ENCODE assay signal across 29 cellular contexts in genomic region chr9:127810378-127811187, GRCh38. TPM values are rescaled to one million over a fixed set of nuclear protein-coding genes. Genes with fewer than 3 reads are reported as not detected.
DNase-seq lines count a peak whose midpoint lies in the region; ATAC-seq, FAIRE-seq and TF ChIP-seq lines count a peak whose summit lies in the region.
"Had no signal": no experiment of that assay in that cellular context is flagged by ENCODE, and none has a peak within 500 bp of the region (broad histone marks: within the 10 kb centered on the region; RNA-seq: fewer than 3 reads in every experiment).

No MANE protein-coding gene starts in this region.

- POLR2A ChIA-PET in activated CD4-positive, alpha-beta T cell treated with anti-CD3 and anti-CD28 coated beads, Interleukin-2, amount 10 ng/mL, durations not matched to agents 7 days and 5 days (lab: Charles Lee), result interaction anchor here (0.6 kb wide), 1 partner anchor 469 kb away, joined by 3 read pairs; no protein-coding TSS in a partner anchor

- H3K36me3 Mint-ChIP-seq in activated CD4-positive, alpha-beta T cell treated with anti-CD3 and anti-CD28 coated beads, Interleukin-2, amount 10 ng/mL, durations not matched to agents 7 days and 5 days (ENCODE audit: low read depth), result peaks cover 25% of the 10 kb centered on the region
- no peaks in the 10 kb centered on the region for H3K36me3 Mint-ChIP-seq in glutamatergic neuron (ENCODE audit: unreplicated experiment)

- no peak overlapping the region for H3K4me3 Mint-ChIP-seq in activated CD4-positive, alpha-beta T cell treated with anti-CD3 and anti-CD28 coated beads, Interleukin-2, amount 10 ng/mL, durations not matched to agents 7 days and 5 days
- H3K4me3 Mint-ChIP-seq in glutamatergic neuron (ENCODE audit: unreplicated experiment), result peak overlapping the region; percentile 52
- H3K4me3 Mint-ChIP-seq: activated naive CD8-positive, alpha-beta T cell; activated T-helper 17 cell treated with anti-CD3 and anti-CD28 coated beads, Interleukin-2, amount 50 U/mL, for 72 hours; CD4-positive, CD25-positive, alpha-beta regulatory T cell; neural crest cell; stimulated activated naive B cell treated with anti-CD40 and anti-IgM and Interleukin-4, amounts not matched to agents 10 μg/mL and 1 μg/mL and 100 μg/mL, for 72 hours had no signal

- no peaks in the 10 kb centered on the region for H3K4me1 ChIP-seq in small intestine (ENCODE audit: control insufficient read depth in 2 of 2, insufficient read depth in 1 of 2, low read depth in 1 of 2, low read length in 1 of 2)

- peaks cover 15% of the 10 kb centered on the region for H3K4me1 Mint-ChIP-seq in activated CD4-positive, alpha-beta T cell treated with anti-CD3 and anti-CD28 coated beads, Interleukin-2, amount 10 ng/mL, durations not matched to agents 7 days and 5 days
- no peaks in the 10 kb centered on the region for H3K4me1 Mint-ChIP-seq in glutamatergic neuron (ENCODE audit: low read depth, unreplicated experiment)
- H3K4me1 Mint-ChIP-seq: activated T-helper 17 cell treated with anti-CD3 and anti-CD28 coated beads, Interleukin-2, amount 50 U/mL, for 72 hours had no signal

- ATAC-seq in GM19328 (IDR thresholded peaks at IDR 0.05; ENCODE audit: unreplicated experiment) (no peak), GM18870 (IDR thresholded peaks at IDR 0.05; ENCODE audit: unreplicated experiment) (no peak), GM21526 (IDR thresholded peaks at IDR 0.05; ENCODE audit: low FRiP score, unreplicated experiment) (no peak)
- ATAC-seq: stimulated activated naive B cell treated with anti-CD40 and anti-IgM and Interleukin-4, amounts not matched to agents 10 μg/mL and 1 μg/mL and 100 μg/mL, for 72 hours had no signal

- no peak for FAIRE-seq in small intestine (lab: Jason Lieb, UNC)
- FAIRE-seq: astrocyte had no signal

- no peaks in the 10 kb centered on the region for H3K27me3 Mint-ChIP-seq in activated CD4-positive, alpha-beta T cell treated with anti-CD3 and anti-CD28 coated beads, Interleukin-2, amount 10 ng/mL, durations not matched to agents 7 days and 5 days
- H3K27me3 Mint-ChIP-seq in glutamatergic neuron (ENCODE audit: unreplicated experiment), result no peaks in the 10 kb centered on the region
- H3K27me3 Mint-ChIP-seq: activated naive CD8-positive, alpha-beta T cell; activated T-helper 17 cell treated with anti-CD3 and anti-CD28 coated beads, Interleukin-2, amount 50 U/mL, for 72 hours; CD4-positive, CD25-positive, alpha-beta regulatory T cell; stimulated activated naive B cell treated with anti-CD40 and anti-IgM and Interleukin-4, amounts not matched to agents 10 μg/mL and 1 μg/mL and 100 μg/mL, for 72 hours had no signal

- WGBS in small intestine, 3 donors, result 86 to 94% (median 93%) methylated on average over 10 of the region's 10 CpGs

- CTCF ChIA-PET in activated CD4-positive, alpha-beta T cell treated with anti-CD3 and anti-CD28 coated beads, Interleukin-2, amount 10 ng/mL, durations not matched to agents 7 days and 5 days (lab: Charles Lee), result no interaction called here

- H3K9me3 ChIP-seq in WERI-Rb-1 (ENCODE audit: severe bottlenecking) (no peaks in the 10 kb centered on the region), small intestine (ENCODE audit: control insufficient read depth, low read depth) (no peaks in the 10 kb centered on the region)
- H3K9me3 ChIP-seq: lower lobe of right lung, sigmoid colon, uterus had no signal

- DNase-seq in activated CD4-positive, alpha-beta T cell treated with anti-CD3 and anti-CD28 coated beads, Interleukin-2, amount 10 ng/mL, durations not matched to agents 7 days and 5 days, result no peak
- DNase-seq in activated CD4-positive, alpha-beta T cell treated with anti-CD3 and anti-CD28 coated beads for 4 hours, result no peak
- no peak for DNase-seq in WERI-Rb-1
- no peak for DNase-seq in glutamatergic neuron
- no peak for DNase-seq in small intestine
- DNase-seq: activated CD4-positive, alpha-beta T cell treated with anti-CD3 and anti-CD28 coated beads, Interleukin-2, amount 50 U/mL, for 4 hours; CD4-positive, CD25-positive, alpha-beta regulatory T cell; DND-41; Karpas-422; kidney glomerular epithelial cell; MV-4-11; NCI-H146; NCI-H446 treated with DMSO at 0.1 percent for 48 hours; OCI-M1; posterior cingulate gyrus; sigmoid colon; stimulated activated CD4-positive, alpha-beta T cell treated with anti-CD3 and anti-CD28 coated beads, Interleukin-15, amount 100 ng/mL, for 24 hours; stimulated activated naive B cell treated with anti-CD40 and anti-IgM and Interleukin-4, amounts not matched to agents 10 μg/mL and 1 μg/mL and 100 μg/mL, for 72 hours; uterus had no signal

- TF ChIP-seq CTCF in WERI-Rb-1 (IDR thresholded peaks at IDR 0.05; ENCODE audit: low read depth, low read length) (no peak), glutamatergic neuron (IDR thresholded peaks at IDR 0.05; ENCODE audit: partially characterized antibody, unreplicated experiment) (no peak)

- peak overlapping the region; percentile 54 for H3K27ac Mint-ChIP-seq in activated CD4-positive, alpha-beta T cell treated with anti-CD3 and anti-CD28 coated beads, Interleukin-2, amount 10 ng/mL, durations not matched to agents 7 days and 5 days
- H3K27ac Mint-ChIP-seq in glutamatergic neuron (ENCODE audit: unreplicated experiment), result no peak overlapping the region
- H3K27ac Mint-ChIP-seq: activated naive CD8-positive, alpha-beta T cell; activated T-helper 17 cell treated with anti-CD3 and anti-CD28 coated beads, Interleukin-2, amount 50 U/mL, for 72 hours; CD4-positive, CD25-positive, alpha-beta regulatory T cell; stimulated activated naive B cell treated with anti-CD40 and anti-IgM and Interleukin-4, amounts not matched to agents 10 μg/mL and 1 μg/mL and 100 μg/mL, for 72 hours had no signal

- H3K27ac ChIP-seq in WERI-Rb-1 (peak overlapping the region; percentile 37), small intestine (ENCODE audit: low read depth in 1 of 2, low read length in 1 of 2) (peak overlapping the region; percentile 67 to 79)
- H3K27ac ChIP-seq: 22Rv1, lower lobe of right lung, VCaP had no signal

- H3K36me3 ChIP-seq in WERI-Rb-1 (peaks cover 96% of the 10 kb centered on the region), small intestine (ENCODE audit: control insufficient read depth in 2 of 2, insufficient read depth in 2 of 2, low read length in 2 of 2) (peaks cover 6 to 12% of the 10 kb centered on the region in 2 donors)
- H3K36me3 ChIP-seq: uterus had no signal

- H3K4me3 ChIP-seq in WERI-Rb-1 (ENCODE audit: low read depth, low read length) (no peak overlapping the region), small intestine (ENCODE audit: low read depth in 1 of 2, low read length in 2 of 2) (no peak overlapping the region)
- H3K4me3 ChIP-seq: lower lobe of right lung, sigmoid colon, uterus had no signal

- H3K9me3 Mint-ChIP-seq in activated CD4-positive, alpha-beta T cell treated with anti-CD3 and anti-CD28 coated beads, Interleukin-2, amount 10 ng/mL, durations not matched to agents 7 days and 5 days, result no peaks in the 10 kb centered on the region
- H3K9me3 Mint-ChIP-seq in glutamatergic neuron (ENCODE audit: unreplicated experiment), result no peaks in the 10 kb centered on the region
- H3K9me3 Mint-ChIP-seq: activated T-helper 17 cell treated with anti-CD3 and anti-CD28 coated beads, Interleukin-2, amount 50 U/mL, for 72 hours; CD4-positive, CD25-positive, alpha-beta regulatory T cell; neural crest cell; stimulated activated naive B cell treated with anti-CD40 and anti-IgM and Interleukin-4, amounts not matched to agents 10 μg/mL and 1 μg/mL and 100 μg/mL, for 72 hours had no signal

- H3K27me3 ChIP-seq in WERI-Rb-1 (ENCODE audit: insufficient read depth, low read depth, severe bottlenecking) (no peaks in the 10 kb centered on the region), small intestine (ENCODE audit: control insufficient read depth in 2 of 2, insufficient read depth in 2 of 2, low read length in 2 of 2) (no peaks in the 10 kb centered on the region)
- H3K27me3 ChIP-seq: sigmoid colon, uterus had no signal

RNA-seq across cellular contexts. Expression of gene FPGS, which starts 7.9 kb away (rescaled TPM):
- 10 to 100 TPM; 66.7 to 78.1 TPM for total RNA-seq in activated CD4-positive, alpha-beta T cell treated with anti-CD3 and anti-CD28 coated beads, Interleukin-2, amount 10 ng/mL, durations not matched to agents 7 days and 5 days
- total RNA-seq in glutamatergic neuron (ENCODE audit: unreplicated experiment), result 44.2 TPM
- 10 to 100 TPM; 24.4 to 45.8 (median 33.8) TPM for polyA plus RNA-seq in small intestine

RNA-seq across cellular contexts. Expression of gene CDK9, which starts 24.7 kb away (rescaled TPM):
- 100 to 1,000 TPM in 1 of 2 experiments, 10 to 100 TPM in 1; 99.4 to 110 TPM for total RNA-seq in activated CD4-positive, alpha-beta T cell treated with anti-CD3 and anti-CD28 coated beads, Interleukin-2, amount 10 ng/mL, durations not matched to agents 7 days and 5 days
- total RNA-seq in glutamatergic neuron (ENCODE audit: unreplicated experiment), result 83.9 TPM
- polyA plus RNA-seq in small intestine, result 10 to 100 TPM; 34.0 to 35.1 (median 34.2) TPM

RNA-seq across cellular contexts. Expression of gene SH2D3C, which starts 32.1 kb away (rescaled TPM):
- 10 to 100 TPM; 67.9 to 71.4 TPM for total RNA-seq in activated CD4-positive, alpha-beta T cell treated with anti-CD3 and anti-CD28 coated beads, Interleukin-2, amount 10 ng/mL, durations not matched to agents 7 days and 5 days
- 71.7 TPM for total RNA-seq in glutamatergic neuron (ENCODE audit: unreplicated experiment)
- 10 to 100 TPM in 1 of 3 donors, 1 to 10 TPM in 1, under 1 TPM in 1; 0.67 to 12.6 (median 3.8) TPM for polyA plus RNA-seq in small intestine

RNA-seq across cellular contexts. Expression of gene ENG, which starts 43.9 kb away (rescaled TPM):
- total RNA-seq in activated CD4-positive, alpha-beta T cell treated with anti-CD3 and anti-CD28 coated beads, Interleukin-2, amount 10 ng/mL, durations not matched to agents 7 days and 5 days, result 10 to 100 TPM; 17.2 to 17.3 TPM
- total RNA-seq in glutamatergic neuron (ENCODE audit: unreplicated experiment), result not detected
- 10 to 100 TPM in 1 of 3 donors, 1 to 10 TPM in 2; 3.1 to 84.0 (median 5.7) TPM for polyA plus RNA-seq in small intestine
